ENCODE assay signal across 8 cellular contexts in genomic region chr11:65817815-65818680, GRCh38. TPM values are rescaled to one million over a fixed set of nuclear protein-coding genes. Genes with fewer than 3 reads are reported as not detected.
DNase-seq lines count a peak whose midpoint lies in the region; ATAC-seq and TF ChIP-seq lines count a peak whose summit lies in the region.

No MANE protein-coding gene starts in this region.

- H3K4me3 Mint-ChIP-seq in T-cell: peak overlapping the region; percentile 72 to 82 (median 81)

- CTCF ChIA-PET in T-cell (lab: Charles Lee): interaction anchor here (0.6 to 3.0 kb wide), 23 partner anchors 9 to 707 kb away, joined by 3 to 20 read pairs (median 5); partner anchors contain the start of genes AP5B1 (in 1 of the 2), FIBP (in 1 of the 2), KAT5 (in 1 of the 2) and RNASEH2C (in 1 of the 2)

- no peaks in the 10 kb centered on the region for H3K27me3 Mint-ChIP-seq in T-cell

- peak overlapping the region; percentile 77 for H3K27ac ChIP-seq in left ventricle myocardium inferior (replicated peaks)
- H3K27ac ChIP-seq in prostate gland: peak overlapping the region; percentile 52 to 76

- no peaks in the 10 kb centered on the region for H3K36me3 Mint-ChIP-seq in T-cell

- ATAC-seq in HG02642 (IDR thresholded peaks at IDR 0.05; ENCODE audit: poor library complexity, unreplicated experiment): peak; percentile 84
- ATAC-seq in T-cell (replicated peaks in 1 of 4): peak; percentile 93 to 99 (median 96)

- no peaks in the 10 kb centered on the region for H3K9me3 ChIP-seq in left ventricle myocardium inferior (replicated peaks)
- no peaks in the 10 kb centered on the region for H3K9me3 ChIP-seq in prostate gland

- 7% methylated on average over 67 of the region's 74 CpGs for WGBS in prostate gland

- H3K4me1 Mint-ChIP-seq in T-cell: peaks cover 12 to 17% (median 16%) of the 10 kb centered on the region in 3 donors

- peak; percentile 96 for DNase-seq in GM10266 (ENCODE audit: extremely low spot score)
- peak; percentile 55 for DNase-seq in NCI-H1417 treated with DMSO at 0.1 percent for 48 hours (lab: John Stamatoyannopoulos, UW)
- DNase-seq in T-cell: peak; percentile 68 to 97 (median 89)
- DNase-seq in amniotic stem cell (lab: John Stamatoyannopoulos, UW): peak; percentile 92
- DNase-seq in left ventricle myocardium inferior: peak; percentile 96
- peak; percentile 91 for DNase-seq in prostate gland (ENCODE audit: low spot score)
- DNase-seq in ureter (ENCODE audit: low spot score): peak; percentile 94

- H3K27me3 ChIP-seq in left ventricle myocardium inferior (ENCODE audit: low read depth): no peaks in the 10 kb centered on the region
- H3K27me3 ChIP-seq in prostate gland (replicated peaks; ENCODE audit: insufficient read depth): no peaks in the 10 kb centered on the region

- H3K4me3 ChIP-seq in left ventricle myocardium inferior (peak overlapping the region; percentile 84), prostate gland (peak overlapping the region; percentile 51 to 56)

- H3K36me3 ChIP-seq in left ventricle myocardium inferior: no peaks in the 10 kb centered on the region
- H3K36me3 ChIP-seq in prostate gland: no peaks in the 10 kb centered on the region

- intact Hi-C loops in left ventricle myocardium inferior (cut with micrococcal nuclease): loop anchor here (10.0 kb wide), 1 partner anchor 93 kb away; the partner anchor contains the start of gene RNASEH2C
- intact Hi-C loops in prostate gland (cut with DNase I): loop anchor here (2.0 to 5.0 kb wide), 3 partner anchors 37 to 181 kb away; partner anchors contain the start of genes AP5B1, KAT5 and SIPA1

- H3K27ac Mint-ChIP-seq in T-cell: peak overlapping the region; percentile 66 to 72

- H3K4me1 ChIP-seq in left ventricle myocardium inferior (peaks cover 12% of the 10 kb centered on the region), prostate gland (replicated peaks) (no peaks in the 10 kb centered on the region)

- TF ChIP-seq CTCF in GM10266 (IDR thresholded peaks at IDR 0.05; ENCODE audit: control insufficient read depth, insufficient read depth, low read depth, missing control alignments) (peak; percentile 100), left ventricle myocardium inferior (IDR thresholded peaks at IDR 0.05; ENCODE audit: borderline replicate concordance) (peak; percentile 100), prostate gland (IDR thresholded peaks at IDR 0.05) (peak; percentile 99 to 100 (median 100))

- H3K9me3 Mint-ChIP-seq in T-cell: no peaks in the 10 kb centered on the region

- peak; percentile 18 for TF ChIP-seq POLR2A in prostate gland (IDR thresholded peaks at IDR 0.05)

- POLR2A ChIA-PET in T-cell (lab: Charles Lee): no interaction called here

RNA-seq across cellular contexts. Expression of gene SNX32, which starts 15.7 kb away (rescaled TPM):
- total RNA-seq in T-cell (1 to 10 TPM in 4 of 5 donors, under 1 TPM in 1; 0.26 to 1.4 (median 1.2) TPM), left ventricle myocardium inferior (not detected), prostate gland (under 1 TPM in 1 of 2 donors, not detected in 1; 0.91 TPM), ureter (2.6 TPM)

RNA-seq across cellular contexts. Expression of gene OVOL1, which starts 31.2 kb away (rescaled TPM):
- total RNA-seq in T-cell (under 1 TPM in 2 of 5 donors, not detected in 3; 0.12 to 0.13 TPM), left ventricle myocardium inferior (not detected), prostate gland (1 to 10 TPM; 2.7 to 8.5 TPM), ureter (25.8 TPM)

RNA-seq across cellular contexts. Expression of gene AP5B1, which starts 37.3 kb away (rescaled TPM):
- total RNA-seq in T-cell: 10 to 100 TPM; 17.7 to 31.6 (median 30.1) TPM
- 5.4 TPM for total RNA-seq in left ventricle myocardium inferior
- 10 to 100 TPM; 15.4 to 18.8 TPM for total RNA-seq in prostate gland
- 13.5 TPM for total RNA-seq in ureter

RNA-seq across cellular contexts. Expression of gene CFL1, which starts 39.9 kb away (rescaled TPM):
- total RNA-seq in T-cell (100 to 1,000 TPM; 584 to 761 (median 636) TPM), left ventricle myocardium inferior (299 TPM), prostate gland (100 to 1,000 TPM; 654 to 731 TPM), ureter (887 TPM)

RNA-seq across cellular contexts. Expression of gene MUS81, which starts 42.2 kb away (rescaled TPM):
- 100 to 1,000 TPM in 2 of 5 donors, 10 to 100 TPM in 3; 55.5 to 118 (median 95.6) TPM for total RNA-seq in T-cell
- total RNA-seq in left ventricle myocardium inferior: 31.5 TPM
- total RNA-seq in prostate gland: 10 to 100 TPM; 64.3 to 68.6 TPM
- 61.7 TPM for total RNA-seq in ureter

Comparison
In these comparisons a context has a peak if more than half of its experiments do, and no peak if none do; other contexts are left out.
1. Peak in every context shown above with its lines: DNase-seq, ATAC-seq, H3K4me3 ChIP-seq and H3K27ac ChIP-seq.